ENCODE assay signal across 19 cellular contexts in the genomic region with DNA sequence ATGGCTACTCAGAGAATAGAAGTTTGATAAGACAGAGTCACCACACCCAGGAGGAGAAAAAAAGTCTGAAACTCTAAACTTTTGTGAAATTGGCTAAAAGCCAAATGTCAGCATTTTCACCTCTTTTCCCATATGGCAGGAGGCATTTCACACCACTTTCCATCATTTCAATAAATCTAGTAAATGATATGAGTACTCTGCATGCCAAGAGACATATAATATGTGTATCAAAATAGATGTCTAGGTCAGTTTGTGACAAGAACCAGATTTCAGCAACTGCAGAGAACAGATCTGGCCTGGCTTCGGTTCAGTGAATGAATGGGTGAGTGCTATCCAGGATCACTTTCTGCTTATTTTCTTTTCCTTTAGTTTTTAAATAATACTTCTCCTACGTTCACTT.
A peak's percentile ranks its signal among the peaks of the same experiment; 100 is the strongest.
DNase-seq lines count a peak whose midpoint lies in the region; ATAC-seq, FAIRE-seq and TF ChIP-seq lines count a peak whose summit lies in the region.
"Had no signal": no experiment of that assay in that cellular context is flagged by ENCODE, and none has a peak within 500 bp of the region (broad histone marks: within the 10 kb centered on the region; RNA-seq: fewer than 3 reads in every experiment).

No MANE protein-coding gene starts in this region.

- H3K9me1 ChIP-seq in K562 (ENCODE audit: control insufficient read depth, insufficient read depth, low read length) = no peaks in the 10 kb centered on the region

- no peak overlapping the region for H3K4me2 ChIP-seq in HepG2 (ENCODE audit: low read depth, low read length)
- no peak overlapping the region for H3K4me2 ChIP-seq in K562 (ENCODE audit: insufficient read depth, low read length)
- H3K4me2 ChIP-seq: BLaER1 treated with 17β-estradiol and CSF1 and Interleukin-3, amounts not matched to agents 10 nM and 100 nM had no signal

- FAIRE-seq in HepG2 (lab: Jason Lieb, UNC) (no peak), K562 (lab: Jason Lieb, UNC) (no peak)
- FAIRE-seq: G401.6, GM12891, GM19239 had no signal

- H3K27me3 ChIP-seq in HepG2 (ENCODE audit: control insufficient read depth in 1 of 2, insufficient read depth in 2 of 2, low read length in 2 of 2) (peaks cover 1 to 4% of the 10 kb centered on the region in 2 experiments; a peak in 2 of 5 replicates), right lobe of liver (no peaks in the 10 kb centered on the region), K562 (ENCODE audit: control insufficient read depth in 2 of 2, insufficient read depth in 2 of 2, low read length in 2 of 2) (peaks cover 3 to 9% of the 10 kb centered on the region in 2 experiments; a peak in 2 of 5 replicates), Peyer's patch (no peaks in the 10 kb centered on the region)
- H3K27me3 ChIP-seq: BLaER1 treated with 17β-estradiol and CSF1 and Interleukin-3, amounts not matched to agents 10 nM and 100 nM had no signal

- WGBS in HepG2 (ENCODE audit: low lambda C conversion rate) = 28% methylated on average over 2 of the region's 2 CpGs
- 85% methylated on average over 2 of the region's 2 CpGs for WGBS in right lobe of liver (ENCODE audit: insufficient coverage, low coverage, low lambda C conversion rate, missing lambda C conversion rate)
- WGBS in K562 (ENCODE audit: insufficient coverage, low coverage, missing lambda C conversion rate) = 0% methylated on average over 2 of the region's 2 CpGs

- H4K20me1 ChIP-seq in HepG2 (ENCODE audit: insufficient read depth, low read length) (no peaks in the 10 kb centered on the region), K562 (replicated peaks; ENCODE audit: control insufficient read depth, insufficient read depth, low read length) (no peaks in the 10 kb centered on the region)
- H4K20me1 ChIP-seq: BLaER1 treated with 17β-estradiol and CSF1 and Interleukin-3, amounts not matched to agents 10 nM and 100 nM had no signal

- CTCF ChIA-PET in HepG2 (lab: Yijun Ruan, JAX; ENCODE audit: low intra/inter-chr PET ratio, low total read pairs) = no interaction called here
- CTCF ChIA-PET in K562 (lab: Yijun Ruan, JAX; ENCODE audit: low intra/inter-chr PET ratio) = no interaction called here

- TF ChIP-seq EP300 in HepG2 (IDR thresholded peaks at IDR 0.05; ENCODE audit: low read depth in 2 of 2, low read length in 2 of 2) (no peak), HepG2 (CRISPR knock-in tag; IDR thresholded peaks at IDR 0.05; ENCODE audit: borderline replicate concordance) (no peak), K562 (IDR thresholded peaks at IDR 0.05; ENCODE audit: low read length) (no peak)

- in situ Hi-C loops in HepG2 (cut with HindIII; ENCODE audit: extremely low pct_ligation_motif_present, low pct_unique_long_range_greater_than_20kb) (no loop called here), K562 (cut with MboI) (no loop called here)

- H3K9ac ChIP-seq in HepG2 (ENCODE audit: insufficient read depth, low read depth, low read length) (no peak overlapping the region), K562 (ENCODE audit: insufficient read depth in 1 of 2, low read depth in 2 of 2, low read length in 2 of 2) (no peak overlapping the region)
- H3K9ac ChIP-seq: BLaER1 treated with 17β-estradiol and CSF1 and Interleukin-3, amounts not matched to agents 10 nM and 100 nM had no signal

- ATAC-seq in HepG2 (no peak), right lobe of liver (no peak), K562 (no peak), HG03442 (IDR thresholded peaks at IDR 0.05; ENCODE audit: unreplicated experiment) (no peak)
- ATAC-seq: HCT116 had no signal

- BruUV-seq in HepG2 (replicated peaks; lab: Mats Ljungman, UMichigan) (no TSS peak), K562 (replicated peaks; lab: Mats Ljungman, UMichigan) (no TSS peak)

- H3K4me3 ChIP-seq in HepG2 (replicated peaks in 1 of 3; ENCODE audit: insufficient read depth in 1 of 3, low read depth in 2 of 3, low read length in 3 of 3) = no peak overlapping the region
- no peak overlapping the region for H3K4me3 ChIP-seq in right lobe of liver
- H3K4me3 ChIP-seq in K562 = no peak overlapping the region
- H3K4me3 ChIP-seq in Peyer's patch = no peak overlapping the region
- H3K4me3 ChIP-seq: BLaER1 treated with 17β-estradiol and CSF1 and Interleukin-3, amounts not matched to agents 10 nM and 100 nM had no signal

- no peaks in the 10 kb centered on the region for H3K79me2 ChIP-seq in HepG2 (ENCODE audit: insufficient read depth, low read length)
- H3K79me2 ChIP-seq in K562 (ENCODE audit: control insufficient read depth, insufficient read depth, low read length) = no peaks in the 10 kb centered on the region

- no peak for DNase-seq in HepG2 (ENCODE audit: low spot score)
- DNase-seq in right lobe of liver = no peak
- DNase-seq in RPMI8226 = peak; percentile 12
- DNase-seq in K562 (ENCODE audit: extremely low read depth in 1 of 4, low spot score in 3 of 4) = no peak
- no peak for DNase-seq in activated effector memory CD4-positive, alpha-beta T cell treated with Interleukin-2 at 50 U/mL for 16 hours
- DNase-seq in CD1c-positive myeloid dendritic cell (ENCODE audit: extremely low spot score) = no peak
- DNase-seq in Peyer's patch = no peak
- DNase-seq: 8988T; CD4-positive, CD25-positive, alpha-beta regulatory T cell; CD8-positive, alpha-beta memory T cell; COR-L47; DMS 273 treated with DMSO at 0.1 percent for 48 hours; KBM-7 had no signal

- H3K27ac ChIP-seq in HepG2 (ENCODE audit: extremely low read length, insufficient read depth, low read length) (no peak overlapping the region), right lobe of liver (no peak overlapping the region), K562 (ENCODE audit: extremely low read depth, low read depth, low read length) (no peak overlapping the region), Peyer's patch (no peak overlapping the region)
- H3K27ac ChIP-seq: BLaER1 treated with 17β-estradiol and CSF1 and Interleukin-3, amounts not matched to agents 10 nM and 100 nM had no signal

- intact Hi-C loops in HepG2 (cut with micrococcal nuclease; ENCODE audit: unreplicated experiment) = no loop called here
- intact Hi-C loops in right lobe of liver (cut with DNase I) = no loop called here
- intact Hi-C loops in K562 (cut with micrococcal nuclease) = no loop called here

- TF ChIP-seq RAD21 in HepG2 (CRISPR knock-in tag; IDR thresholded peaks at IDR 0.05) (no peak), K562 (CRISPR knock-in tag; conservative IDR thresholded peaks at IDR 0.05 in 1 of 2, IDR thresholded peaks at IDR 0.05 in 1 of 2) (no peak)

- H2AFZ ChIP-seq in HepG2 (ENCODE audit: low read length) = no peak overlapping the region
- H2AFZ ChIP-seq in K562 (ENCODE audit: low read depth, low read length) = no peak overlapping the region

- POLR2A ChIA-PET in HepG2 (lab: Yijun Ruan, JAX) (no interaction called here), K562 (lab: Yijun Ruan, JAX) (no interaction called here)

- H3K4me1 ChIP-seq in HepG2 (ENCODE audit: insufficient read depth, low read length) (peaks cover 15% of the 10 kb centered on the region), right lobe of liver (no peaks in the 10 kb centered on the region), K562 (replicated peaks in 1 of 2; ENCODE audit: control insufficient read depth in 2 of 2, insufficient read depth in 2 of 2, low read length in 2 of 2) (no peaks in the 10 kb centered on the region), Peyer's patch (no peaks in the 10 kb centered on the region)
- H3K4me1 ChIP-seq: BLaER1 treated with 17β-estradiol and CSF1 and Interleukin-3, amounts not matched to agents 10 nM and 100 nM had no signal

- H3K9me3 ChIP-seq in HepG2 (ENCODE audit: low read length) = no peaks in the 10 kb centered on the region
- no peaks in the 10 kb centered on the region for H3K9me3 ChIP-seq in right lobe of liver
- no peaks in the 10 kb centered on the region for H3K9me3 ChIP-seq in K562 (replicated peaks; ENCODE audit: control insufficient read depth, insufficient read depth, low read depth, low read length)
- no peaks in the 10 kb centered on the region for H3K9me3 ChIP-seq in Peyer's patch
- H3K9me3 ChIP-seq: BLaER1 treated with 17β-estradiol and CSF1 and Interleukin-3, amounts not matched to agents 10 nM and 100 nM had no signal

- H3K36me3 ChIP-seq in HepG2 (replicated peaks in 1 of 2; ENCODE audit: control insufficient read depth in 1 of 2, insufficient read depth in 2 of 2, low read length in 2 of 2) (no peaks in the 10 kb centered on the region), right lobe of liver (no peaks in the 10 kb centered on the region), K562 (ENCODE audit: control insufficient read depth, insufficient read depth, low read length) (no peaks in the 10 kb centered on the region), Peyer's patch (no peaks in the 10 kb centered on the region)
- H3K36me3 ChIP-seq: BLaER1 treated with 17β-estradiol and CSF1 and Interleukin-3, amounts not matched to agents 10 nM and 100 nM had no signal

- TF ChIP-seq POLR2A in HepG2 (IDR thresholded peaks at IDR 0.05; ENCODE audit: insufficient read depth in 1 of 2, low read depth in 2 of 2, low read length in 2 of 2) (no peak), right lobe of liver (IDR thresholded peaks at IDR 0.05) (no peak), K562 (conservative IDR thresholded peaks at IDR 0.05) (no peak), Peyer's patch (IDR thresholded peaks at IDR 0.05) (no peak)

- TF ChIP-seq CTCF in HepG2 (CRISPR knock-in tag; IDR thresholded peaks at IDR 0.05) (no peak), right lobe of liver (IDR thresholded peaks at IDR 0.05) (no peak), K562 (IDR thresholded peaks at IDR 0.05 in 2 of 3, conservative IDR thresholded peaks at IDR 0.05 in 1 of 3; ENCODE audit: insufficient read depth in 2 of 3, low read depth in 1 of 3, low read length in 3 of 3) (no peak), Peyer's patch (IDR thresholded peaks at IDR 0.05) (no peak)

TF ChIP-seq in HepG2, 621 proteins besides CTCF, POLR2A, EP300 and RAD21:
- TF ChIP-seq MAFK (conservative IDR thresholded peaks at IDR 0.05 in 1 of 2, IDR thresholded peaks at IDR 0.05 in 1 of 2; ENCODE audit: low read length in 2 of 2) = peak; percentile 40 to 47; a peak in 3 of 4 replicates
- no peak for TF ChIP-seq ONECUT2 (CRISPR knock-in tag; IDR thresholded peaks at IDR 0.05)

TF ChIP-seq in K562, 482 proteins besides CTCF, POLR2A, EP300 and RAD21:
- TF ChIP-seq NFIC (IDR thresholded peaks at IDR 0.05) (peak; percentile 60), ZNF217 (CRISPR knock-in tag; IDR thresholded peaks at IDR 0.05) (no peak)
